Comparison of ENCODE assay signal across 18 cellular contexts in genomic region chr16:29014561-29015029, GRCh38. TPM values are rescaled to one million over a fixed set of nuclear protein-coding genes. Genes with fewer than 3 reads are reported as not detected.
DNase-seq lines count a peak whose midpoint lies in the region; ATAC-seq and TF ChIP-seq lines count a peak whose summit lies in the region.
"Had no signal": no experiment of that assay in that cellular context is flagged by ENCODE, and none has a peak within 500 bp of the region (broad histone marks: within the 10 kb centered on the region; RNA-seq: fewer than 3 reads in every experiment).

No MANE protein-coding gene starts in this region.

- ATAC-seq in natural killer cell treated with Interleukin-12 subunit alpha and Interleukin-12 subunit beta and Interleukin-15 and Interleukin-18, amount 100 ng/mL, for 72 hours: no peak
- no peak for ATAC-seq in natural killer cell
- no peak for ATAC-seq in T-cell (replicated peaks in 1 of 4)
- ATAC-seq in left lobe of liver: peak; percentile 68
- no peak for ATAC-seq in GM18505 (IDR thresholded peaks at IDR 0.05; ENCODE audit: unreplicated experiment)
- no peak for ATAC-seq in GM19467 (IDR thresholded peaks at IDR 0.05; ENCODE audit: unreplicated experiment)
- ATAC-seq: activated CD4-positive, CD25-positive, alpha-beta regulatory T cell treated with anti-CD3 and anti-CD28 coated beads, Interleukin-2, amount 50 U/mL, for 24 hours; psoas muscle had no signal

- CTCF ChIA-PET in T-cell (lab: Charles Lee): interaction anchor here in 1 of 2 donors (0.6 kb wide), 1 partner anchor 38 kb away, joined by 4 read pairs; no protein-coding TSS in a partner anchor

- intact Hi-C loops in natural killer cell (cut with micrococcal nuclease): no loop called here

- DNase-seq in natural killer cell treated with Interleukin-12 subunit alpha and Interleukin-12 subunit beta and Interleukin-15 and Interleukin-18, amount 100 ng/mL, for 72 hours (ENCODE audit: low spot score): no peak
- no peak for DNase-seq in natural killer cell
- DNase-seq in T-cell: no peak
- no peak for DNase-seq in left lobe of liver (ENCODE audit: low spot score)
- no peak for DNase-seq in NCI-H1048 (lab: John Stamatoyannopoulos, UW)
- DNase-seq: activated CD8-positive, alpha-beta memory T cell treated with anti-CD3 and anti-CD28 coated beads, Interleukin-2, amount 50 U/mL, for 48 hours; activated naive CD4-positive, alpha-beta T cell treated with anti-CD3 and anti-CD28 coated beads for 36 hours; Caco-2; Karpas-422; NCI-H1105 treated with DMSO at 0.1 percent for 48 hours; NCI-H2107; NCI-H526 treated with DMSO at 0.1 percent for 48 hours; psoas muscle; SHP77 treated with DMSO at 0.1 percent for 48 hours had no signal

- H3K4me3 Mint-ChIP-seq in natural killer cell treated with Interleukin-12 subunit alpha and Interleukin-12 subunit beta and Interleukin-15 and Interleukin-18, amount 100 ng/mL, for 72 hours: peak overlapping the region; percentile 2
- H3K4me3 Mint-ChIP-seq in natural killer cell: no peak overlapping the region
- H3K4me3 Mint-ChIP-seq in T-cell: peak overlapping the region in 1 of 3 donors; percentile 45
- H3K4me3 Mint-ChIP-seq: activated naive CD4-positive, alpha-beta T cell treated with anti-CD3 and anti-CD28 coated beads for 36 hours; mesothelial cell of epicardium had no signal

- TF ChIP-seq CTCF in natural killer cell (IDR thresholded peaks at IDR 0.05): no peak

- H3K27me3 Mint-ChIP-seq in natural killer cell treated with Interleukin-12 subunit alpha and Interleukin-12 subunit beta and Interleukin-15 and Interleukin-18, amount 100 ng/mL, for 72 hours: no peaks in the 10 kb centered on the region
- no peaks in the 10 kb centered on the region for H3K27me3 Mint-ChIP-seq in natural killer cell (ENCODE audit: low read depth in 2 of 2)
- H3K27me3 Mint-ChIP-seq in T-cell: no peaks in the 10 kb centered on the region

- TF ChIP-seq POLR2A in GM18505 (IDR thresholded peaks at IDR 0.05; ENCODE audit: borderline replicate concordance, extremely low read depth, insufficient read depth, insufficient read length): no peak

- H3K4me1 Mint-ChIP-seq in natural killer cell treated with Interleukin-12 subunit alpha and Interleukin-12 subunit beta and Interleukin-15 and Interleukin-18, amount 100 ng/mL, for 72 hours (ENCODE audit: low read depth in 2 of 2): peaks cover 20 to 23% of the 10 kb centered on the region in 2 donors
- H3K4me1 Mint-ChIP-seq in natural killer cell (peaks cover 13 to 19% of the 10 kb centered on the region in 2 donors), T-cell (peaks cover 45 to 57% (median 50%) of the 10 kb centered on the region in 3 donors)
- H3K4me1 Mint-ChIP-seq: mesothelial cell of epicardium had no signal

- POLR2A ChIA-PET in T-cell (lab: Charles Lee): no interaction called here

- H3K9me3 Mint-ChIP-seq in natural killer cell treated with Interleukin-12 subunit alpha and Interleukin-12 subunit beta and Interleukin-15 and Interleukin-18, amount 100 ng/mL, for 72 hours: no peaks in the 10 kb centered on the region
- H3K9me3 Mint-ChIP-seq in natural killer cell: no peaks in the 10 kb centered on the region
- H3K9me3 Mint-ChIP-seq in T-cell: no peaks in the 10 kb centered on the region
- H3K9me3 Mint-ChIP-seq: mesothelial cell of epicardium had no signal

- H3K36me3 Mint-ChIP-seq in natural killer cell treated with Interleukin-12 subunit alpha and Interleukin-12 subunit beta and Interleukin-15 and Interleukin-18, amount 100 ng/mL, for 72 hours: no peaks in the 10 kb centered on the region
- no peaks in the 10 kb centered on the region for H3K36me3 Mint-ChIP-seq in natural killer cell
- H3K36me3 Mint-ChIP-seq in T-cell: no peaks in the 10 kb centered on the region
- H3K36me3 Mint-ChIP-seq: mesothelial cell of epicardium had no signal

- H3K27ac Mint-ChIP-seq in natural killer cell treated with Interleukin-12 subunit alpha and Interleukin-12 subunit beta and Interleukin-15 and Interleukin-18, amount 100 ng/mL, for 72 hours: peak overlapping the region; percentile 2 to 83
- H3K27ac Mint-ChIP-seq in natural killer cell (no peak overlapping the region), T-cell (peak overlapping the region; percentile 99)
- H3K27ac Mint-ChIP-seq: activated naive CD4-positive, alpha-beta T cell treated with anti-CD3 and anti-CD28 coated beads for 36 hours; mesothelial cell of epicardium had no signal

RNA-seq across cellular contexts. Expression of gene LAT, which starts 29.7 kb away (rescaled TPM):
- total RNA-seq in natural killer cell treated with Interleukin-12 subunit alpha and Interleukin-12 subunit beta and Interleukin-15 and Interleukin-18, amount 100 ng/mL, for 72 hours: 100 to 1,000 TPM in 1 of 2 donors, 10 to 100 TPM in 1; 56.3 to 108 TPM
- total RNA-seq in natural killer cell (100 to 1,000 TPM; 130 to 148 (median 147) TPM), T-cell (100 to 1,000 TPM; 237 to 440 (median 378) TPM), left lobe of liver (3.5 TPM)

RNA-seq across cellular contexts. Expression of gene SPNS1, which starts 40.0 kb away (rescaled TPM):
- total RNA-seq in natural killer cell treated with Interleukin-12 subunit alpha and Interleukin-12 subunit beta and Interleukin-15 and Interleukin-18, amount 100 ng/mL, for 72 hours: 10 to 100 TPM; 30.1 to 41.3 TPM
- total RNA-seq in natural killer cell: 10 to 100 TPM; 36.0 to 44.3 (median 36.9) TPM
- total RNA-seq in T-cell: 10 to 100 TPM; 28.2 to 53.2 (median 47.7) TPM
- total RNA-seq in left lobe of liver: 22.8 TPM

Comparison
In these comparisons a context has a peak if more than half of its experiments do, and no peak if none do; other contexts are left out.
1. H3K27ac Mint-ChIP-seq: peak in natural killer cell treated with Interleukin-12 subunit alpha and Interleukin-12 subunit beta and Interleukin-15 and Interleukin-18, amount 100 ng/mL, for 72 hours (2 of 2) and T-cell (2 of 2); none in natural killer cell (0 of 2).
2. RNA of gene LAT, which starts 29.7 kb away (total RNA-seq): 237 to 440 TPM in T-cell, 130 to 148 TPM in natural killer cell and 56.3 to 108 TPM in natural killer cell treated with Interleukin-12 subunit alpha and Interleukin-12 subunit beta and Interleukin-15 and Interleukin-18, amount 100 ng/mL, for 72 hours; 3.5 TPM in left lobe of liver (single experiment); every median in the first group is over 10 times any median in the second.